7 cellular contexts compared by ENCODE assay signal in the genomic region with DNA sequence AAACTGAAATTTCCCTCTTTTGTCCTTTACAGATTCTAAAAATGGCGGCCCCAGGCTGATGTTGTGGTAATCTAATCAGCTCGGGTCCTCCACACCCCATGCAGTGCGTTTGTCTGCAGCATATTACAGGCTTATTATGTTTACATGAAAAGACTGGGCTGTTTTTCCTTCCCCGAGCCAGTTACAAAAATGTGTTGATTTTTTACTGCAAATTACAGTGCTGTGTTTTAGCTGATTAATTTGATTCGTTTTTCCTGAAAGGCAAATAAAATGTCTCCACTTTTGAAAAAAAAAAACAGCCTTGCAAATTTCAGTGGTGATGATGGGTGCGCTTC. TPM values are rescaled to one million over a fixed set of nuclear protein-coding genes. Genes with fewer than 3 reads are reported as not detected.
DNase-seq lines count a peak whose midpoint lies in the region; ATAC-seq and TF ChIP-seq lines count a peak whose summit lies in the region.

No MANE protein-coding gene starts in this region.

- CTCF ChIA-PET in WTC11 (lab: Charles Lee) = interaction anchor here (2.6 kb wide), 1 partner anchor 34 kb away, joined by 12 read pairs; no protein-coding TSS in a partner anchor

- H3K27me3 Mint-ChIP-seq in WTC11 (ENCODE audit: low read depth) (no peaks in the 10 kb centered on the region), neural progenitor cell (ENCODE audit: insufficient read depth, low read depth) (peaks cover 19% of the 10 kb centered on the region)

- H3K27ac Mint-ChIP-seq in WTC11 = peak overlapping the region; percentile 100
- peak overlapping the region; percentile 100 for H3K27ac Mint-ChIP-seq in neural progenitor cell

- no peaks in the 10 kb centered on the region for H3K9me3 Mint-ChIP-seq in WTC11
- H3K9me3 Mint-ChIP-seq in neural progenitor cell = peaks cover 4% of the 10 kb centered on the region

- H3K27me3 ChIP-seq in fibroblast of lung (ENCODE audit: control insufficient read depth, insufficient read depth, low read length) (no peaks in the 10 kb centered on the region), neural progenitor cell (no peaks in the 10 kb centered on the region)

- H3F3A ChIP-seq in neural progenitor cell (ENCODE audit: low read depth) = peaks cover 27% of the 10 kb centered on the region

- peaks cover 86% of the 10 kb centered on the region for H3K79me2 ChIP-seq in fibroblast of lung (ENCODE audit: control insufficient read depth, insufficient read depth, low read length)
- peaks cover 66% of the 10 kb centered on the region for H3K79me2 ChIP-seq in neural progenitor cell (ENCODE audit: low read depth)

- DNase-seq in Daoy (ENCODE audit: low read depth) (peak; percentile 49), Kasumi-1 (lab: John Stamatoyannopoulos, UW) (peak; percentile 28 to 35), WTC11 (ENCODE audit: low spot score) (no peak), fibroblast of lung (ENCODE audit: low read depth in 2 of 2) (peak; percentile 40 to 53), neural progenitor cell (ENCODE audit: low spot score) (peak; percentile 76), kidney glomerular epithelial cell (lab: John Stamatoyannopoulos, UW) (no peak)

- H3K4me3 Mint-ChIP-seq in WTC11 = peak overlapping the region; percentile 99
- H3K4me3 Mint-ChIP-seq in neural progenitor cell = peak overlapping the region; percentile 100

- H2AFZ ChIP-seq in fibroblast of lung (ENCODE audit: low read length) = no peak overlapping the region
- H2AFZ ChIP-seq in neural progenitor cell (replicated peaks) = no peak overlapping the region

- H3K4me2 ChIP-seq in fibroblast of lung (ENCODE audit: extremely low read depth, insufficient read depth, low read length) (peak overlapping the region; percentile 95), neural progenitor cell (peak overlapping the region; percentile 96)

- POLR2A ChIA-PET in WTC11 (lab: Charles Lee) = interaction anchor here (1.0 to 3.1 kb wide), 4 partner anchors 28 to 36 kb away, joined by 3 to 29 read pairs (median 4); no protein-coding TSS in a partner anchor

- H3K4me3 ChIP-seq in fibroblast of lung (replicated peaks in 1 of 4; ENCODE audit: control extremely low read depth in 1 of 4, insufficient read depth in 1 of 4, low read depth in 3 of 4, low read length in 4 of 4) (peak overlapping the region; percentile 71 to 100 (median 83)), neural progenitor cell (peak overlapping the region; percentile 73)

- H3K9ac ChIP-seq in fibroblast of lung (ENCODE audit: insufficient read depth, low read length) (peak overlapping the region; percentile 99), neural progenitor cell (peak overlapping the region; percentile 100)

- no peaks in the 10 kb centered on the region for H3K9me3 ChIP-seq in fibroblast of lung (ENCODE audit: control insufficient read depth, insufficient read depth, low read depth, low read length)
- no peaks in the 10 kb centered on the region for H3K9me3 ChIP-seq in neural progenitor cell (ENCODE audit: low read depth)

- ATAC-seq in WTC11 (no peak), GM18861 (IDR thresholded peaks at IDR 0.05; ENCODE audit: unreplicated experiment) (no peak)

- TF ChIP-seq CTCF in WTC11 (IDR thresholded peaks at IDR 0.05) (no peak), fibroblast of lung (conservative IDR thresholded peaks at IDR 0.05 in 1 of 2, IDR thresholded peaks at IDR 0.05 in 1 of 2; ENCODE audit: low read depth in 1 of 2, low read length in 2 of 2) (no peak), neural progenitor cell (IDR thresholded peaks at IDR 0.05) (no peak)

- no peaks in the 10 kb centered on the region for H3K4me1 ChIP-seq in fibroblast of lung (ENCODE audit: control insufficient read depth, extremely low read depth, insufficient read depth, low read length)
- peaks cover 30% of the 10 kb centered on the region for H3K4me1 ChIP-seq in neural progenitor cell

- H3K36me3 Mint-ChIP-seq in WTC11 (peaks cover 16% of the 10 kb centered on the region), neural progenitor cell (peaks cover 18% of the 10 kb centered on the region)

- H3K36me3 ChIP-seq in fibroblast of lung (ENCODE audit: control insufficient read depth, insufficient read depth, low read length) (no peaks in the 10 kb centered on the region), neural progenitor cell (no peaks in the 10 kb centered on the region)

- H4K20me1 ChIP-seq in fibroblast of lung (ENCODE audit: control insufficient read depth, extremely low read depth, insufficient read depth, low read length) (peaks cover 3% of the 10 kb centered on the region), neural progenitor cell (ENCODE audit: low read depth) (peaks cover 49% of the 10 kb centered on the region)

- peaks cover 38% of the 10 kb centered on the region for H3K4me1 Mint-ChIP-seq in WTC11
- H3K4me1 Mint-ChIP-seq in neural progenitor cell = peaks cover 17% of the 10 kb centered on the region

- H3K27ac ChIP-seq in fibroblast of lung (ENCODE audit: insufficient read depth, low read length) (peak overlapping the region; percentile 100), neural progenitor cell (peak overlapping the region; percentile 100)

TF ChIP-seq in WTC11, 78 proteins besides CTCF, POLR2A, EP300 and RAD21 (continues in another document):
- TF ChIP-seq, protein P1, sequence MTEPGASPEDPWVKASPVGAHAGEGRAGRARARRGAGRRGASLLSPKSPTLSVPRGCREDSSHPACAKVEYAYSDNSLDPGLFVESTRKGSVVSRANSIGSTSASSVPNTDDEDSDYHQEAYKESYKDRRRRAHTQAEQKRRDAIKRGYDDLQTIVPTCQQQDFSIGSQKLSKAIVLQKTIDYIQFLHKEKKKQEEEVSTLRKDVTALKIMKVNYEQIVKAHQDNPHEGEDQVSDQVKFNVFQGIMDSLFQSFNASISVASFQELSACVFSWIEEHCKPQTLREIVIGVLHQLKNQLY (CRISPR knock-in tag; IDR thresholded peaks at IDR 0.05) = no peak
- TF ChIP-seq TP53 (CRISPR knock-in tag; IDR thresholded peaks at IDR 0.05) = no peak
- TF ChIP-seq, protein P2, sequence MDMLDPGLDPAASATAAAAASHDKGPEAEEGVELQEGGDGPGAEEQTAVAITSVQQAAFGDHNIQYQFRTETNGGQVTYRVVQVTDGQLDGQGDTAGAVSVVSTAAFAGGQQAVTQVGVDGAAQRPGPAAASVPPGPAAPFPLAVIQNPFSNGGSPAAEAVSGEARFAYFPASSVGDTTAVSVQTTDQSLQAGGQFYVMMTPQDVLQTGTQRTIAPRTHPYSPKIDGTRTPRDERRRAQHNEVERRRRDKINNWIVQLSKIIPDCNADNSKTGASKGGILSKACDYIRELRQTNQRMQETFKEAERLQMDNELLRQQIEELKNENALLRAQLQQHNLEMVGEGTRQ (CRISPR knock-in tag; IDR thresholded peaks at IDR 0.05) = no peak
- no peak for TF ChIP-seq ZNF232 (CRISPR knock-in tag; IDR thresholded peaks at IDR 0.05)
- TF ChIP-seq GTF2I (CRISPR knock-in tag; conservative IDR thresholded peaks at IDR 0.05) = no peak
- no peak for TF ChIP-seq NR1H2 (CRISPR knock-in tag; IDR thresholded peaks at IDR 0.05)
- TF ChIP-seq, protein P3, sequence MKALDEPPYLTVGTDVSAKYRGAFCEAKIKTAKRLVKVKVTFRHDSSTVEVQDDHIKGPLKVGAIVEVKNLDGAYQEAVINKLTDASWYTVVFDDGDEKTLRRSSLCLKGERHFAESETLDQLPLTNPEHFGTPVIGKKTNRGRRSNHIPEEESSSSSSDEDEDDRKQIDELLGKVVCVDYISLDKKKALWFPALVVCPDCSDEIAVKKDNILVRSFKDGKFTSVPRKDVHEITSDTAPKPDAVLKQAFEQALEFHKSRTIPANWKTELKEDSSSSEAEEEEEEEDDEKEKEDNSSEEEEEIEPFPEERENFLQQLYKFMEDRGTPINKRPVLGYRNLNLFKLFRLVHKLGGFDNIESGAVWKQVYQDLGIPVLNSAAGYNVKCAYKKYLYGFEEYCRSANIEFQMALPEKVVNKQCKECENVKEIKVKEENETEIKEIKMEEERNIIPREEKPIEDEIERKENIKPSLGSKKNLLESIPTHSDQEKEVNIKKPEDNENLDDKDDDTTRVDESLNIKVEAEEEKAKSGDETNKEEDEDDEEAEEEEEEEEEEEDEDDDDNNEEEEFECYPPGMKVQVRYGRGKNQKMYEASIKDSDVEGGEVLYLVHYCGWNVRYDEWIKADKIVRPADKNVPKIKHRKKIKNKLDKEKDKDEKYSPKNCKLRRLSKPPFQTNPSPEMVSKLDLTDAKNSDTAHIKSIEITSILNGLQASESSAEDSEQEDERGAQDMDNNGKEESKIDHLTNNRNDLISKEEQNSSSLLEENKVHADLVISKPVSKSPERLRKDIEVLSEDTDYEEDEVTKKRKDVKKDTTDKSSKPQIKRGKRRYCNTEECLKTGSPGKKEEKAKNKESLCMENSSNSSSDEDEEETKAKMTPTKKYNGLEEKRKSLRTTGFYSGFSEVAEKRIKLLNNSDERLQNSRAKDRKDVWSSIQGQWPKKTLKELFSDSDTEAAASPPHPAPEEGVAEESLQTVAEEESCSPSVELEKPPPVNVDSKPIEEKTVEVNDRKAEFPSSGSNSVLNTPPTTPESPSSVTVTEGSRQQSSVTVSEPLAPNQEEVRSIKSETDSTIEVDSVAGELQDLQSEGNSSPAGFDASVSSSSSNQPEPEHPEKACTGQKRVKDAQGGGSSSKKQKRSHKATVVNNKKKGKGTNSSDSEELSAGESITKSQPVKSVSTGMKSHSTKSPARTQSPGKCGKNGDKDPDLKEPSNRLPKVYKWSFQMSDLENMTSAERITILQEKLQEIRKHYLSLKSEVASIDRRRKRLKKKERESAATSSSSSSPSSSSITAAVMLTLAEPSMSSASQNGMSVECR (CRISPR knock-in tag; IDR thresholded peaks at IDR 0.05; ENCODE audit: borderline replicate concordance) = no peak
- TF ChIP-seq PRRX2 (CRISPR knock-in tag; IDR thresholded peaks at IDR 0.05) = no peak
- TF ChIP-seq OVOL2 (CRISPR knock-in tag; IDR thresholded peaks at IDR 0.05; ENCODE audit: borderline replicate concordance) = no peak

RNA-seq across cellular contexts. Expression of a gene that starts 1.6 kb away (rescaled TPM):
- 36.7 and 66.7 TPM in 2 replicates for total RNA-seq in Daoy (2014; rRNA removed; shearing (Covaris generic))
- total RNA-seq in WTC11 (2021) = 51.4 to 52.3 TPM (median 51.8 TPM) in 3 replicates
- total RNA-seq in fibroblast of lung = 80.9 and 95.0 TPM in 2 replicates
- 6.7 and 7.5 TPM in 2 replicates for polyA plus RNA-seq in fibroblast of lung
- 27.7 and 40.7 TPM in 2 replicates for polyA plus RNA-seq in fibroblast of lung (2012)
- 49.3 and 55.3 TPM in 2 replicates for polyA minus RNA-seq in fibroblast of lung (ENCODE audit: low replicate concordance)
- 87.7 and 124 TPM in 2 replicates for total RNA-seq in neural progenitor cell (ENCODE audit: low replicate concordance)

Comparison
In these comparisons a context has a peak if more than half of its experiments do, and no peak if none do; other contexts are left out.
1. DNase-seq: peak in Daoy (single experiment), Kasumi-1 (2 of 2), fibroblast of lung (2 of 2) and neural progenitor cell (single experiment); none in WTC11 (single experiment) and kidney glomerular epithelial cell (single experiment).